Comparison of ENCODE assay signal across 8 cellular contexts in the genomic region with DNA sequence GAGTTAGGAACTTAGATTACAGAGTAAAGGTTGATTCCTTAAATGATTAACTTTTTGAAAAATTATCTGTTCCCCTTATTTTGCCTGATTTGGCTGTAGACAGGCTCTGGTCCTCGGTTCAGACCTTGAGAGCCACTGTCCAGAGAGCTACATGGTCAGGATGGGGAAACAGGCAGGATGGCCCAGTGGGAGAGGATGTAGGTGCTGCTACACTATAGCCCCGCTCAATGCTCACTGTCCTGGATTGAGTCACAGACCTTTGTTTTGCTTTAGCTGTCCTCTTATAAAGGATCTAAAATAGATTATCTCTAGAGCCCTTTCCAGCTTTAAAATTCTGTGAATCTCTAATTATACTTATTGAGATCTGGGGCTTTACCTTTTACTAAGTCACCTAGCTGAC. TPM values are rescaled to one million over a fixed set of nuclear protein-coding genes. Genes with fewer than 3 reads are reported as not detected.
DNase-seq lines count a peak whose midpoint lies in the region; ATAC-seq and TF ChIP-seq lines count a peak whose summit lies in the region.

No MANE protein-coding gene starts in this region.

- H3K36me3 ChIP-seq in ACC112 (ENCODE audit: insufficient read depth, low read length) (no peaks in the 10 kb centered on the region), thyroid gland (no peaks in the 10 kb centered on the region)

- peaks cover 0 to 6% (median 0%) of the 10 kb centered on the region in 3 experiments; a peak in 1 of 7 replicates for H3K36me3 Mint-ChIP-seq in H9 (ENCODE audit: insufficient read depth in 1 of 3, low read depth in 3 of 3)
- H3K36me3 Mint-ChIP-seq in activated naive CD8-positive, alpha-beta T cell = peaks cover under 1% of the 10 kb centered on the region

- no peak overlapping the region for H2AK5ac ChIP-seq in H9 (ENCODE audit: insufficient read length, low read length)

- H3K56ac ChIP-seq in H9 (ENCODE audit: insufficient read length, low read depth, low read length) = no peak overlapping the region

- H2BK20ac ChIP-seq in H9 (ENCODE audit: low read depth, low read length, poor library complexity, severe bottlenecking) = no peak overlapping the region

- H3K4me1 ChIP-seq in ACC112 (ENCODE audit: control insufficient read depth, insufficient read depth, low read length, unreplicated experiment) (peaks cover 23% of the 10 kb centered on the region), H9 (ENCODE audit: insufficient read depth, low read length) (no peaks in the 10 kb centered on the region), thyroid gland (peaks cover 10 to 25% of the 10 kb centered on the region in 2 donors)

- H3K4ac ChIP-seq in H9 (ENCODE audit: low read depth, low read length) = no peak overlapping the region

- H4K8ac ChIP-seq in H9 (replicated peaks; ENCODE audit: insufficient read length, low read depth, low read length) = no peak overlapping the region

- no CpG with 5 or more reads among the region's 2 CpGs for WGBS in H9 (ENCODE audit: extremely low coverage, insufficient read length, low lambda C conversion rate)
- WGBS in thyroid gland, 2 donors = 61 to 62% methylated on average over 2 of the region's 2 CpGs

- peaks cover 6% of the 10 kb centered on the region for H3K23me2 ChIP-seq in H9 (ENCODE audit: insufficient read length, low read depth, low read length, poor library complexity, severe bottlenecking)

- DNase-seq in H9 = no peak
- peak; percentile 28 for DNase-seq in kidney tubule cell (ENCODE audit: low spot score)
- DNase-seq in thyroid gland = no peak
- DNase-seq in midbrain (lab: John Stamatoyannopoulos, UW) = no peak
- DNase-seq in pons (ENCODE audit: low spot score) = no peak

- TF ChIP-seq CTCF in H9 (conservative IDR thresholded peaks at IDR 0.05) (no peak), thyroid gland (IDR thresholded peaks at IDR 0.05) (no peak)

- H3K27me3 ChIP-seq in ACC112 (ENCODE audit: insufficient read depth, low read length) (no peaks in the 10 kb centered on the region), H9 (ENCODE audit: insufficient read depth, low read length) (no peaks in the 10 kb centered on the region), thyroid gland (no peaks in the 10 kb centered on the region)

- peak overlapping the region in 2 of 3 experiments; percentile 77 to 97; a peak in 2 of 7 replicates for H3K27ac Mint-ChIP-seq in H9
- peak overlapping the region; percentile 59 for H3K27ac Mint-ChIP-seq in activated naive CD8-positive, alpha-beta T cell

- peak overlapping the region; percentile 63 for H3K18ac ChIP-seq in H9 (ENCODE audit: insufficient read length, low read depth, low read length)

- no peak overlapping the region for H4K5ac ChIP-seq in H9 (ENCODE audit: insufficient read length, low read depth, low read length)

- no peak overlapping the region for H2BK120ac ChIP-seq in H9 (ENCODE audit: low read depth, low read length, poor library complexity, severe bottlenecking)

- peak overlapping the region; percentile 87 to 94 for H3K4me3 Mint-ChIP-seq in H9
- peak overlapping the region; percentile 93 for H3K4me3 Mint-ChIP-seq in activated naive CD8-positive, alpha-beta T cell

- H3K4me1 Mint-ChIP-seq in H9 = peaks cover 28 to 33% of the 10 kb centered on the region in 2 experiments
- peaks cover 62% of the 10 kb centered on the region for H3K4me1 Mint-ChIP-seq in activated naive CD8-positive, alpha-beta T cell (ENCODE audit: low read depth)

- peak overlapping the region; percentile 65 for H3K9ac ChIP-seq in H9 (ENCODE audit: extremely low read depth, insufficient read length, low read length)

- no peaks in the 10 kb centered on the region for H4K20me1 ChIP-seq in H9 (ENCODE audit: control insufficient read depth, insufficient read depth, insufficient read length)

- no peaks in the 10 kb centered on the region for H3K9me3 Mint-ChIP-seq in H9
- H3K9me3 Mint-ChIP-seq in activated naive CD8-positive, alpha-beta T cell (ENCODE audit: low read depth) = no peaks in the 10 kb centered on the region

- peak overlapping the region; percentile 98 for H3K4me2 ChIP-seq in H9 (ENCODE audit: insufficient read depth, insufficient read length, low read length)

- H3K27ac ChIP-seq in ACC112 (ENCODE audit: low read depth, low read length) (peak overlapping the region; percentile 88), H9 (ENCODE audit: insufficient read length, low read depth, low read length) (no peak overlapping the region), thyroid gland (peak overlapping the region; percentile 85 to 91 (median 90))

- H2BK5ac ChIP-seq in H9 (ENCODE audit: insufficient read length, low read length) = no peak overlapping the region

- H3K14ac ChIP-seq in H9 (ENCODE audit: insufficient read depth, low read length) = no peak overlapping the region

- no peak overlapping the region for H2BK15ac ChIP-seq in H9 (ENCODE audit: low read depth, low read length)

- intact Hi-C loops in thyroid gland (cut with DNase I) = loop anchor here (5.0 kb wide), 1 partner anchor 79 kb away; the partner anchor contains the start of gene EPM2A

- H2AFZ ChIP-seq in ACC112 (ENCODE audit: low read length, unreplicated experiment) (peak overlapping the region; percentile 98), H9 (ENCODE audit: low read length) (no peak overlapping the region)

- no peak overlapping the region for H4K91ac ChIP-seq in H9 (ENCODE audit: insufficient read length, low read depth, low read length)

- H2BK12ac ChIP-seq in H9 (ENCODE audit: insufficient read length, low read depth, low read length) = no peak overlapping the region

- H3K79me2 ChIP-seq in ACC112 (ENCODE audit: control insufficient read depth, insufficient read depth, low read length, unreplicated experiment) (peaks cover 46% of the 10 kb centered on the region), H9 (ENCODE audit: insufficient read depth, low read length) (peaks cover 11% of the 10 kb centered on the region; the same call in 1 of the 2 replicates)

- ATAC-seq in HG03097 (IDR thresholded peaks at IDR 0.05; ENCODE audit: low FRiP score, unreplicated experiment) = no peak

- no peaks in the 10 kb centered on the region for H3K27me3 Mint-ChIP-seq in H9 (ENCODE audit: low read depth)
- H3K27me3 Mint-ChIP-seq in activated naive CD8-positive, alpha-beta T cell = no peaks in the 10 kb centered on the region

- TF ChIP-seq POLR2A in thyroid gland (IDR thresholded peaks at IDR 0.05) = no peak

- H3K23ac ChIP-seq in H9 (ENCODE audit: insufficient read length, low read depth, low read length) = no peak overlapping the region

- H3K79me1 ChIP-seq in H9 (ENCODE audit: insufficient read depth, low read depth, low read length, poor library complexity, severe bottlenecking) = no peaks in the 10 kb centered on the region

- H3K9me3 ChIP-seq in H9 (ENCODE audit: control insufficient read depth, low read depth, low read length) (no peaks in the 10 kb centered on the region), thyroid gland (no peaks in the 10 kb centered on the region)

- H3T11ph ChIP-seq in H9 (ENCODE audit: low read length) = no peak overlapping the region

- peak overlapping the region; percentile 84 for H3K4me3 ChIP-seq in ACC112 (ENCODE audit: low read depth, low read length)
- peak overlapping the region in 1 of 3 donors; percentile 72 for H3K4me3 ChIP-seq in thyroid gland (replicated peaks in 1 of 3)

RNA-seq across cellular contexts. Expression of gene FBXO30, which starts 1.3 kb away (rescaled TPM):
- total RNA-seq in H9 (2021) (16.9 and 17.2 TPM in 2 replicates), thyroid gland (10 to 100 TPM; 18.8 to 33.3 (median 20.8) TPM)
